In genomic region chr3:31188112-31188511, GRCh38 we compare ENCODE assay signal across 9 cellular contexts.
"Had no signal": no experiment of that assay in that cellular context is flagged by ENCODE, and none has a peak within 500 bp of the region (broad histone marks: within the 10 kb centered on the region; RNA-seq: fewer than 3 reads in every experiment).

No MANE protein-coding gene starts in this region.

- H3K9me3 ChIP-seq: gastrocnemius medialis, prostate gland had no signal

- H3K4me1 ChIP-seq: gastrocnemius medialis, prostate gland had no signal

- H3K4me3 ChIP-seq: gastrocnemius medialis, prostate gland had no signal

- DNase-seq: activated CD4-positive, alpha-beta T cell treated with anti-CD3 and anti-CD28 coated beads, Interleukin-2, amount 10 ng/mL, durations not matched to agents 7 days and 5 days; activated CD4-positive, CD25-positive, alpha-beta regulatory T cell; activated CD8-positive, alpha-beta memory T cell treated with anti-CD3 and anti-CD28 coated beads for 24 hours; activated gamma-delta T cell treated with Interleukin-2 at 50 U/mL for 16 hours; activated naive CD8-positive, alpha-beta T cell treated with anti-CD3 and anti-CD28 coated beads, Interleukin-2, amount 10 ng/mL, durations not matched to agents 7 days and 5 days; stimulated activated naive B cell treated with anti-CD40 and anti-IgM and Interleukin-4, amounts not matched to agents 10 μg/mL and 1 μg/mL and 100 μg/mL, for 72 hours had no signal

- H3K27me3 ChIP-seq: gastrocnemius medialis had no signal

- H3K36me3 ChIP-seq: gastrocnemius medialis, prostate gland had no signal

- H3K27ac ChIP-seq: epithelial cell of prostate, gastrocnemius medialis, prostate gland had no signal

- ATAC-seq: stimulated activated naive B cell treated with anti-CD40 and anti-IgM and Interleukin-4, amounts not matched to agents 10 μg/mL and 1 μg/mL and 100 μg/mL, for 72 hours had no signal
